Comparison of ENCODE assay signal across 16 cellular contexts in genomic region chr3:185365281-185366211, GRCh38. TPM values are rescaled to one million over a fixed set of nuclear protein-coding genes. Genes with fewer than 3 reads are reported as not detected.
DNase-seq lines count a peak whose midpoint lies in the region; FAIRE-seq and TF ChIP-seq lines count a peak whose summit lies in the region.
"Had no signal": no experiment of that assay in that cellular context is flagged by ENCODE, and none has a peak within 500 bp of the region (broad histone marks: within the 10 kb centered on the region; RNA-seq: fewer than 3 reads in every experiment).

No MANE protein-coding gene starts in this region.

- peak; percentile 31 for DNase-seq in HPDE6-E6E7 (ENCODE audit: extremely low spot score)
- DNase-seq in NCI-H526 (lab: John Stamatoyannopoulos, UW) = peak; percentile 41 to 77
- DNase-seq in hepatocyte (ENCODE audit: low spot score) = no peak
- DNase-seq in small intestine = peak; percentile 51
- no peak for DNase-seq in retina
- DNase-seq in osteoblast (ENCODE audit: insufficient read length, low spot score, missing footprints) = no peak
- DNase-seq in NCI-H2107 treated with DMSO at 0.1 percent for 48 hours (lab: John Stamatoyannopoulos, UW; ENCODE audit: unreplicated experiment) = no peak
- no peak for DNase-seq in ecto neural progenitor cell (ENCODE audit: low spot score)
- DNase-seq: activated effector memory CD4-positive, alpha-beta T cell treated with Interleukin-2 at 50 U/mL for 16 hours; CD4-positive, alpha-beta memory T cell; effector CD8-positive, alpha-beta T cell; naive B cell; NCI-H1048; NK-92 treated with Interleukin-12 subunit alpha and Interleukin-12 subunit beta, amount 100 ng/mL, for 24 hours; stimulated activated naive CD8-positive, alpha-beta T cell treated with anti-CD3 and anti-CD28 coated beads, Interleukin-15, amount 100 ng/mL, for 72 hours had no signal

- H3K79me2 ChIP-seq in hepatocyte = peaks cover 47% of the 10 kb centered on the region
- H3K79me2 ChIP-seq in osteoblast (ENCODE audit: insufficient read depth, low read length) = no peaks in the 10 kb centered on the region

- TF ChIP-seq CTCF in hepatocyte (IDR thresholded peaks at IDR 0.05; ENCODE audit: poor library complexity) (no peak), osteoblast (IDR thresholded peaks at IDR 0.05; ENCODE audit: extremely low read depth, low read depth, low read length) (no peak)

- H3K27ac ChIP-seq in hepatocyte (no peak overlapping the region), small intestine (ENCODE audit: low read depth in 1 of 2, low read length in 1 of 2) (no peak overlapping the region), osteoblast (ENCODE audit: low read depth, low read length) (no peak overlapping the region)
- H3K27ac ChIP-seq: SJSA1 had no signal

- H3K4me1 ChIP-seq in hepatocyte (ENCODE audit: insufficient read depth) (no peaks in the 10 kb centered on the region), small intestine (ENCODE audit: control insufficient read depth in 2 of 2, insufficient read depth in 1 of 2, low read depth in 1 of 2, low read length in 1 of 2) (peaks cover 0 to 2% of the 10 kb centered on the region in 2 donors), osteoblast (ENCODE audit: insufficient read depth, low read length) (peaks cover 12% of the 10 kb centered on the region)
- H3K4me1 ChIP-seq: SJSA1 had no signal

- no peaks in the 10 kb centered on the region for H3K9me2 ChIP-seq in hepatocyte (replicated peaks; ENCODE audit: insufficient read depth)

- H3K9me3 ChIP-seq in hepatocyte (ENCODE audit: low read depth) = no peaks in the 10 kb centered on the region
- H3K9me3 ChIP-seq in small intestine (ENCODE audit: control insufficient read depth, low read depth) = no peaks in the 10 kb centered on the region
- H3K9me3 ChIP-seq in osteoblast (ENCODE audit: low read depth, low read length) = no peaks in the 10 kb centered on the region
- H3K9me3 ChIP-seq: SJSA1 had no signal

- H3K4me2 ChIP-seq in hepatocyte (peak overlapping the region; percentile 79), osteoblast (ENCODE audit: insufficient read depth, low read length) (no peak overlapping the region)

- no peaks in the 10 kb centered on the region for H3K36me3 ChIP-seq in hepatocyte (replicated peaks; ENCODE audit: insufficient read depth, low read depth)
- H3K36me3 ChIP-seq in small intestine (ENCODE audit: control insufficient read depth in 2 of 2, insufficient read depth in 2 of 2, low read length in 2 of 2) = peaks cover 0 to 1% of the 10 kb centered on the region in 2 donors
- H3K36me3 ChIP-seq in osteoblast (ENCODE audit: insufficient read depth, low read length) = no peaks in the 10 kb centered on the region
- H3K36me3 ChIP-seq: SJSA1 had no signal

- WGBS in hepatocyte (ENCODE audit: low lambda C conversion rate, missing lambda C conversion rate) = 74% methylated on average over 4 of the region's 4 CpGs
- 53 to 71% (median 68%) methylated on average over 4 of the region's 4 CpGs for WGBS in small intestine, 3 donors

- H2AFZ ChIP-seq in hepatocyte (no peak overlapping the region), osteoblast (ENCODE audit: low read length) (no peak overlapping the region)

- no peak for FAIRE-seq in small intestine (lab: Jason Lieb, UNC)

- H4K20me1 ChIP-seq in hepatocyte (ENCODE audit: insufficient read depth, poor library complexity, severe bottlenecking) = no peaks in the 10 kb centered on the region
- peaks cover 7% of the 10 kb centered on the region for H4K20me1 ChIP-seq in osteoblast (ENCODE audit: insufficient read depth, low read length)

- no peaks in the 10 kb centered on the region for H3K27me3 ChIP-seq in hepatocyte
- H3K27me3 ChIP-seq in small intestine (ENCODE audit: control insufficient read depth in 2 of 2, insufficient read depth in 2 of 2, low read length in 2 of 2) = no peaks in the 10 kb centered on the region
- peaks cover 27% of the 10 kb centered on the region for H3K27me3 ChIP-seq in osteoblast (ENCODE audit: insufficient read depth, low read length)

- H3K4me3 ChIP-seq in hepatocyte = no peak overlapping the region
- H3K4me3 ChIP-seq in small intestine (ENCODE audit: low read depth in 1 of 2, low read length in 2 of 2) = no peak overlapping the region
- no peak overlapping the region for H3K4me3 ChIP-seq in osteoblast (ENCODE audit: insufficient read depth, low read length)
- H3K4me3 ChIP-seq: SJSA1 had no signal

RNA-seq across cellular contexts. Expression of gene MAP3K13, which starts 2.6 kb away (rescaled TPM):
- 35.4 and 43.8 TPM in 2 replicates for total RNA-seq in hepatocyte
- 58.8 and 65.3 TPM in 2 replicates for polyA plus RNA-seq in hepatocyte
- polyA plus RNA-seq in small intestine = 10 to 100 TPM; 20.3 to 42.0 (median 31.1) TPM
- total RNA-seq in osteoblast = 16.3 and 20.9 TPM in 2 replicates

Comparison
In these comparisons a context has a peak if more than half of its experiments do, and no peak if none do; other contexts are left out.
1. DNase-seq: peak in HPDE6-E6E7 (single experiment), NCI-H526 (2 of 2) and small intestine (single experiment); none in hepatocyte (single experiment), retina (single experiment), osteoblast (single experiment), NCI-H2107 treated with DMSO at 0.1 percent for 48 hours (single experiment) and ecto neural progenitor cell (single experiment).